1 cellular context compared by ENCODE assay signal in genomic region chr12:51127050-51127729, GRCh38.
TF ChIP-seq lines count a peak whose summit lies in the region.

No MANE protein-coding gene starts in this region.

TF ChIP-seq in SK-N-SH treated with all-trans-retinoic acid at 6 μM for 48 hours, 23 proteins besides CTCF, POLR2A, EP300 and RAD21 (continued from another document):
- no peak for TF ChIP-seq POU6F1 (CRISPR knock-in tag; IDR thresholded peaks at IDR 0.05; ENCODE audit: borderline replicate concordance, low read depth)
